ENCODE assay signal across 1 cellular context in the genomic region with DNA sequence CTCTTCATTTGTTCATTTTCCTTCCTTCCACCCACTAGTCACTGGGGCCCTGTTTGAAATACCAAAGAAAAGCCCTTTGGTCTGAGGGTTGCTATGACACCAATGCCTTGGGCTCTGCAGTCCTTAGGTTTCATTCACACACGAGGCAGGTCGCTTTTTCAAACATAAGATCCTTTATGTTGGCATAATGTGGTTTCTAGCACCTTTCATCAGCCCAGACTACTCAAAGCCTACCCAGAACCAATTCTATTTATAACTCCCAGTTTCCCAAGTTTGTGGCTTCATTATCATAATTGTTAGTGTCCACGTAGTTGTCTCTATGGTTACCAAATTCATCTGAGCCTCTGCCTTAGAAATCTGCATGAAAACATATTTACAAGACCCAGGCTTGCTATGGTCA.
TF ChIP-seq lines count a peak whose summit lies in the region.

No MANE protein-coding gene starts in this region.

TF ChIP-seq in HepG2, 621 proteins besides CTCF, POLR2A, EP300 and RAD21:
- no peak for TF ChIP-seq TBX2 (CRISPR knock-in tag; IDR thresholded peaks at IDR 0.05; ENCODE audit: borderline replicate concordance)
- TF ChIP-seq ZSCAN29 (CRISPR knock-in tag; conservative IDR thresholded peaks at IDR 0.05) = no peak
- TF ChIP-seq SAP130 (CRISPR knock-in tag; IDR thresholded peaks at IDR 0.05; ENCODE audit: low read depth) = 0 out of 2 replicates have a peak, but pooled peaks have one; percentile 15
- TF ChIP-seq, protein P1, sequence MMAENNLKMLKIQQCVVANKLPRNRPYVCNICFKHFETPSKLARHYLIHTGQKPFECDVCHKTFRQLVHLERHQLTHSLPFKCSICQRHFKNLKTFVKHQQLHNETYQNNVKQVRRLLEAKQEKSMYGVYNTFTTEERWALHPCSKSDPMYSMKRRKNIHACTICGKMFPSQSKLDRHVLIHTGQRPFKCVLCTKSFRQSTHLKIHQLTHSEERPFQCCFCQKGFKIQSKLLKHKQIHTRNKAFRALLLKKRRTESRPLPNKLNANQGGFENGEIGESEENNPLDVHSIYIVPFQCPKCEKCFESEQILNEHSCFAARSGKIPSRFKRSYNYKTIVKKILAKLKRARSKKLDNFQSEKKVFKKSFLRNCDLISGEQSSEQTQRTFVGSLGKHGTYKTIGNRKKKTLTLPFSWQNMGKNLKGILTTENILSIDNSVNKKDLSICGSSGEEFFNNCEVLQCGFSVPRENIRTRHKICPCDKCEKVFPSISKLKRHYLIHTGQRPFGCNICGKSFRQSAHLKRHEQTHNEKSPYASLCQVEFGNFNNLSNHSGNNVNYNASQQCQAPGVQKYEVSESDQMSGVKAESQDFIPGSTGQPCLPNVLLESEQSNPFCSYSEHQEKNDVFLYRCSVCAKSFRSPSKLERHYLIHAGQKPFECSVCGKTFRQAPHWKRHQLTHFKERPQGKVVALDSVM (CRISPR knock-in tag; IDR thresholded peaks at IDR 0.05) = no peak
- TF ChIP-seq TEAD3 (CRISPR knock-in tag; optimal IDR thresholded peaks at IDR 0.05; ENCODE audit: borderline replicate concordance) = no peak
- TF ChIP-seq ZNF780A (CRISPR knock-in tag; IDR thresholded peaks at IDR 0.05) = no peak
- no peak for TF ChIP-seq NR2C2 (CRISPR knock-in tag; IDR thresholded peaks at IDR 0.05; ENCODE audit: borderline replicate concordance)
- TF ChIP-seq, protein P2, sequence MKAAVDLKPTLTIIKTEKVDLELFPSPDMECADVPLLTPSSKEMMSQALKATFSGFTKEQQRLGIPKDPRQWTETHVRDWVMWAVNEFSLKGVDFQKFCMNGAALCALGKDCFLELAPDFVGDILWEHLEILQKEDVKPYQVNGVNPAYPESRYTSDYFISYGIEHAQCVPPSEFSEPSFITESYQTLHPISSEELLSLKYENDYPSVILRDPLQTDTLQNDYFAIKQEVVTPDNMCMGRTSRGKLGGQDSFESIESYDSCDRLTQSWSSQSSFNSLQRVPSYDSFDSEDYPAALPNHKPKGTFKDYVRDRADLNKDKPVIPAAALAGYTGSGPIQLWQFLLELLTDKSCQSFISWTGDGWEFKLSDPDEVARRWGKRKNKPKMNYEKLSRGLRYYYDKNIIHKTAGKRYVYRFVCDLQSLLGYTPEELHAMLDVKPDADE (CRISPR knock-in tag; IDR thresholded peaks at IDR 0.05) = no peak
- TF ChIP-seq RFX1 (IDR thresholded peaks at IDR 0.05) = peak; percentile 67
- TF ChIP-seq, protein P3, sequence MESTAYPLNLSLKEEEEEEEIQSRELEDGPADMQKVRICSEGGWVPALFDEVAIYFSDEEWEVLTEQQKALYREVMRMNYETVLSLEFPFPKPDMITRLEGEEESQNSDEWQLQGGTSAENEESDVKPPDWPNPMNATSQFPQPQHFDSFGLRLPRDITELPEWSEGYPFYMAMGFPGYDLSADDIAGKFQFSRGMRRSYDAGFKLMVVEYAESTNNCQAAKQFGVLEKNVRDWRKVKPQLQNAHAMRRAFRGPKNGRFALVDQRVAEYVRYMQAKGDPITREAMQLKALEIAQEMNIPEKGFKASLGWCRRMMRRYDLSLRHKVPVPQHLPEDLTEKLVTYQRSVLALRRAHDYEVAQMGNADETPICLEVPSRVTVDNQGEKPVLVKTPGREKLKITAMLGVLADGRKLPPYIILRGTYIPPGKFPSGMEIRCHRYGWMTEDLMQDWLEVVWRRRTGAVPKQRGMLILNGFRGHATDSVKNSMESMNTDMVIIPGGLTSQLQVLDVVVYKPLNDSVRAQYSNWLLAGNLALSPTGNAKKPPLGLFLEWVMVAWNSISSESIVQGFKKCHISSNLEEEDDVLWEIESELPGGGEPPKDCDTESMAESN (CRISPR knock-in tag; conservative IDR thresholded peaks at IDR 0.05) = 0 out of 2 replicates have a peak, but pooled peaks have one; percentile 2
- no peak for TF ChIP-seq ZNF556 (CRISPR knock-in tag; IDR thresholded peaks at IDR 0.05; ENCODE audit: borderline replicate concordance)
- peak; percentile 67 for TF ChIP-seq RFX3 (CRISPR knock-in tag; IDR thresholded peaks at IDR 0.05)
- TF ChIP-seq NRL (CRISPR knock-in tag; IDR thresholded peaks at IDR 0.05; ENCODE audit: borderline replicate concordance) = no peak
- no peak for TF ChIP-seq MED1 (CRISPR knock-in tag; IDR thresholded peaks at IDR 0.05)
- TF ChIP-seq ZNF326 (CRISPR knock-in tag; IDR thresholded peaks at IDR 0.05; ENCODE audit: borderline replicate concordance) = no peak
- no peak for TF ChIP-seq ZBTB7B (CRISPR knock-in tag; IDR thresholded peaks at IDR 0.05)
